Comparison of ENCODE assay signal across 14 cellular contexts in the genomic region with DNA sequence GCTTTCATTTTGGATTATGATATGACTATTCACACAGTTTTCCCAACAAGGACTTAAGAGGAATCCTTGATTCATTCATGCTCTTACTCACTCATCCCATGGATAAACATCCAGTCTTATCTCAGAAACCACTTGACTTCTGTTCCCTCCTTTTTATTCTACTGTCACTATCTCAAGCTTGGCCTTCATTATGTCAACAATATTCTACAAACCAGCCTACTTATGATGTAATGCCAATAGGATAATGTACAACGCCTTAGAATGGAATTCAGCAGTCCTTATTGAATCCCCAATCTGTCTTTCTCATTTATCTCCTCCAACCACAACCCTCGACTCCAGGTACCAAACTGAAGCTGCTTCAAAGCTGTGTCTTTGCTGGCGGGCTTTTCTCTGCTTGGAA.
DNase-seq lines count a peak whose midpoint lies in the region; TF ChIP-seq lines count a peak whose summit lies in the region.
"Had no signal": no experiment of that assay in that cellular context is flagged by ENCODE, and none has a peak within 500 bp of the region (broad histone marks: within the 10 kb centered on the region; RNA-seq: fewer than 3 reads in every experiment).

No MANE protein-coding gene starts in this region.

- 69% methylated on average over 3 of the region's 3 CpGs for WGBS in mesenchymal stem cell
- WGBS in esophagus muscularis mucosa: 81% methylated on average over 3 of the region's 3 CpGs

- TF ChIP-seq EP300 in esophagus muscularis mucosa (IDR thresholded peaks at IDR 0.05): no peak

- no peak overlapping the region for H3K14ac ChIP-seq in mesenchymal stem cell (ENCODE audit: low read length in 2 of 2)

- H3K4me2 ChIP-seq in mesenchymal stem cell (ENCODE audit: low read length, poor library complexity, severe bottlenecking): no peak overlapping the region
- H3K4me2 ChIP-seq: BLaER1 treated with 17β-estradiol and CSF1 and Interleukin-3, amounts not matched to agents 10 nM and 100 nM had no signal

- H3K27ac ChIP-seq in mesenchymal stem cell (ENCODE audit: low read length, poor library complexity, severe bottlenecking): no peak overlapping the region
- no peak overlapping the region for H3K27ac ChIP-seq in esophagus muscularis mucosa (replicated peaks in 1 of 4)
- H3K27ac ChIP-seq in CD8-positive, alpha-beta memory T cell (ENCODE audit: low read depth, low read length): no peak overlapping the region
- H3K27ac ChIP-seq: BLaER1 treated with 17β-estradiol and CSF1 and Interleukin-3, amounts not matched to agents 10 nM and 100 nM had no signal

- no peaks in the 10 kb centered on the region for H3K4me1 Mint-ChIP-seq in CD8-positive, alpha-beta memory T cell
- H3K4me1 Mint-ChIP-seq: CD4-positive, CD25-positive, alpha-beta regulatory T cell; IgD-negative memory B cell had no signal

- POLR2A ChIA-PET in CD8-positive, alpha-beta memory T cell (lab: Charles Lee): no interaction called here

- H3K4me3 ChIP-seq in mesenchymal stem cell (ENCODE audit: insufficient read depth in 1 of 2, low read depth in 1 of 2, low read length in 2 of 2) (no peak overlapping the region), esophagus muscularis mucosa (no peak overlapping the region)
- no peak overlapping the region for H3K4me3 ChIP-seq in CD8-positive, alpha-beta memory T cell (ENCODE audit: low read length)
- H3K4me3 ChIP-seq: BLaER1 treated with 17β-estradiol and CSF1 and Interleukin-3, amounts not matched to agents 10 nM and 100 nM had no signal

- H4K91ac ChIP-seq in mesenchymal stem cell (ENCODE audit: low read length): no peak overlapping the region

- H3K23ac ChIP-seq in mesenchymal stem cell (ENCODE audit: low read length in 2 of 2): no peak overlapping the region

- no peak overlapping the region for H2AFZ ChIP-seq in mesenchymal stem cell (ENCODE audit: low read depth, low read length)

- no peak overlapping the region for H4K8ac ChIP-seq in mesenchymal stem cell (ENCODE audit: low read length)

- H2BK12ac ChIP-seq in mesenchymal stem cell (ENCODE audit: low read length in 2 of 2): no peak overlapping the region

- H3K27ac Mint-ChIP-seq in CD8-positive, alpha-beta memory T cell: no peak overlapping the region
- H3K27ac Mint-ChIP-seq: CD4-positive, CD25-positive, alpha-beta regulatory T cell; IgD-negative memory B cell had no signal

- no peak overlapping the region for H2BK15ac ChIP-seq in mesenchymal stem cell (ENCODE audit: low read depth, poor library complexity, severe bottlenecking)

- intact Hi-C loops in esophagus muscularis mucosa (cut with DNase I): no loop called here

- peaks cover 4% of the 10 kb centered on the region for H3K9me3 ChIP-seq in mesenchymal stem cell (ENCODE audit: control insufficient read depth, low read length)
- H3K9me3 ChIP-seq in esophagus muscularis mucosa: peaks cover 0 to 3% (median 0%) of the 10 kb centered on the region in 4 donors
- H3K9me3 ChIP-seq in CD8-positive, alpha-beta memory T cell (ENCODE audit: low read length): no peaks in the 10 kb centered on the region

- H2AK5ac ChIP-seq in mesenchymal stem cell (ENCODE audit: low read length, severe bottlenecking): no peak overlapping the region

- H3K79me1 ChIP-seq in mesenchymal stem cell (replicated peaks; ENCODE audit: low read length, poor library complexity, severe bottlenecking): no peaks in the 10 kb centered on the region

- no peak overlapping the region for H3K9ac ChIP-seq in mesenchymal stem cell (ENCODE audit: low read length)
- H3K9ac ChIP-seq: BLaER1 treated with 17β-estradiol and CSF1 and Interleukin-3, amounts not matched to agents 10 nM and 100 nM had no signal

- no peaks in the 10 kb centered on the region for H3K27me3 Mint-ChIP-seq in CD8-positive, alpha-beta memory T cell
- H3K27me3 Mint-ChIP-seq: CD4-positive, CD25-positive, alpha-beta regulatory T cell; IgD-negative memory B cell had no signal

- H3K4me1 ChIP-seq in mesenchymal stem cell (ENCODE audit: control insufficient read depth, insufficient read depth, low read depth, low read length) (no peaks in the 10 kb centered on the region), esophagus muscularis mucosa (peaks cover 0 to 3% (median 0%) of the 10 kb centered on the region in 4 donors)
- H3K4me1 ChIP-seq in CD8-positive, alpha-beta memory T cell (ENCODE audit: insufficient read depth, low read length): no peaks in the 10 kb centered on the region
- H3K4me1 ChIP-seq: BLaER1 treated with 17β-estradiol and CSF1 and Interleukin-3, amounts not matched to agents 10 nM and 100 nM had no signal

- TF ChIP-seq CTCF in esophagus muscularis mucosa (IDR thresholded peaks at IDR 0.05): no peak

- no peaks in the 10 kb centered on the region for H3K27me3 ChIP-seq in mesenchymal stem cell (ENCODE audit: control insufficient read depth in 1 of 2, insufficient read depth in 1 of 2, low read length in 2 of 2)
- no peaks in the 10 kb centered on the region for H3K27me3 ChIP-seq in esophagus muscularis mucosa
- no peaks in the 10 kb centered on the region for H3K27me3 ChIP-seq in CD8-positive, alpha-beta memory T cell (ENCODE audit: insufficient read depth, low read length, poor library complexity, severe bottlenecking)
- H3K27me3 ChIP-seq: BLaER1 treated with 17β-estradiol and CSF1 and Interleukin-3, amounts not matched to agents 10 nM and 100 nM had no signal

- H3K18ac ChIP-seq in mesenchymal stem cell (ENCODE audit: low read depth in 1 of 2, low read length in 2 of 2): no peak overlapping the region

- H2BK5ac ChIP-seq in mesenchymal stem cell (ENCODE audit: low read depth, low read length, poor library complexity, severe bottlenecking): no peak overlapping the region

- DNase-seq in DMS53 (lab: John Stamatoyannopoulos, UW): peak; percentile 55
- peak; percentile 41 for DNase-seq in NCI-H187 treated with DMSO at 0.1 percent for 48 hours (lab: John Stamatoyannopoulos, UW)
- peak; percentile 49 for DNase-seq in NCI-H226
- peak; percentile 1 for DNase-seq in mesenchymal stem cell
- DNase-seq in esophagus muscularis mucosa (ENCODE audit: extremely low spot score): no peak
- no peak for DNase-seq in NCI-H2081 (lab: John Stamatoyannopoulos, UW)
- no peak for DNase-seq in CD8-positive, alpha-beta memory T cell
- DNase-seq: ACHN; CD4-positive, CD25-positive, alpha-beta regulatory T cell; DMS153; GF-D8; HCEC 1CT had no signal

- CTCF ChIA-PET in CD8-positive, alpha-beta memory T cell (lab: Charles Lee): no interaction called here

- H3K36me3 ChIP-seq in mesenchymal stem cell (ENCODE audit: control insufficient read depth in 1 of 2, insufficient read depth in 2 of 2, low read depth in 1 of 2, low read length in 2 of 2) (no peaks in the 10 kb centered on the region), esophagus muscularis mucosa (no peaks in the 10 kb centered on the region)
- no peaks in the 10 kb centered on the region for H3K36me3 ChIP-seq in CD8-positive, alpha-beta memory T cell (ENCODE audit: insufficient read depth, low read length)
- H3K36me3 ChIP-seq: BLaER1 treated with 17β-estradiol and CSF1 and Interleukin-3, amounts not matched to agents 10 nM and 100 nM had no signal

- TF ChIP-seq POLR2A in esophagus muscularis mucosa (IDR thresholded peaks at IDR 0.05; ENCODE audit: low read depth): no peak

- H3K36me3 Mint-ChIP-seq in CD8-positive, alpha-beta memory T cell: no peaks in the 10 kb centered on the region
- H3K36me3 Mint-ChIP-seq: CD4-positive, CD25-positive, alpha-beta regulatory T cell; IgD-negative memory B cell had no signal

- no peak overlapping the region for H3K4ac ChIP-seq in mesenchymal stem cell (ENCODE audit: low read depth in 1 of 2, low read length in 2 of 2)

- peaks cover 0 to 7% (median 2%) of the 10 kb centered on the region in 5 donors for H3K9me3 Mint-ChIP-seq in CD8-positive, alpha-beta memory T cell

- H3K4me3 Mint-ChIP-seq in CD8-positive, alpha-beta memory T cell: no peak overlapping the region
- H3K4me3 Mint-ChIP-seq: CD4-positive, CD25-positive, alpha-beta regulatory T cell; IgD-negative memory B cell had no signal

- H2BK120ac ChIP-seq in mesenchymal stem cell (ENCODE audit: low read depth, low read length): no peak overlapping the region

Comparison
In these comparisons a context has a peak if more than half of its experiments do, and no peak if none do; other contexts are left out.
1. DNase-seq: peak in DMS53 (single experiment), NCI-H187 treated with DMSO at 0.1 percent for 48 hours (single experiment), NCI-H226 (single experiment) and mesenchymal stem cell (single experiment); none in esophagus muscularis mucosa (single experiment), NCI-H2081 (0 of 2) and CD8-positive, alpha-beta memory T cell (0 of 5).